ENCODE assay signal across 19 cellular contexts in the genomic region with DNA sequence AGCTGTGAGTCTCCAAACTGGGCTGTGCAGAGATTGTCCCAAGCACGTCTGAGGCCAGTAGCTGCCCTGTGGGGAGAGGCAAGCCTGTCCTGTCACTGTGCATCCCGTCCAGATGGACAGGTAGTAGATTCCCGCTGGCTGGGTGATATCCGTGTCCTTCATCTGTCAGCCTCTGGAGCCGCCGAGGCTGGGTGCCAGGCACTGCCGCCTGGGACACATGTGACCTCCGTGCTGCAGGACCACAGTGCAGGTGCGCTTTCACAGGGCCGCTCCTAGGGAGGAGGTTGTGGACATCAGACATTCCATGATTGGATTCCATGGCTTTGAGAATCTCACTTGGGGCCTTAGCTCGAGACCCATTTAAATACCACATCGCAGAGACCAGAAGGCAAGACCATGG. TPM values are rescaled to one million over a fixed set of nuclear protein-coding genes. Genes with fewer than 3 reads are reported as not detected.
A peak's percentile ranks its signal among the peaks of the same experiment; 100 is the strongest.
DNase-seq lines count a peak whose midpoint lies in the region; ATAC-seq, FAIRE-seq and TF ChIP-seq lines count a peak whose summit lies in the region.
"Had no signal": no experiment of that assay in that cellular context is flagged by ENCODE, and none has a peak within 500 bp of the region (broad histone marks: within the 10 kb centered on the region; RNA-seq: fewer than 3 reads in every experiment).

No MANE protein-coding gene starts in this region.

- H3K4me2 ChIP-seq in BLaER1 (peak overlapping the region; percentile 90), HepG2 (ENCODE audit: low read depth, low read length) (no peak overlapping the region)

- H3K4me3 ChIP-seq in BLaER1 (no peak overlapping the region), HepG2 (replicated peaks in 1 of 3; ENCODE audit: insufficient read depth in 1 of 3, low read depth in 2 of 3, low read length in 3 of 3) (no peak overlapping the region), psoas muscle (no peak overlapping the region)

- H3K79me2 ChIP-seq in HepG2 (ENCODE audit: insufficient read depth, low read length): peaks cover 67% of the 10 kb centered on the region

- CTCF ChIA-PET in HepG2 (lab: Yijun Ruan, JAX; ENCODE audit: low intra/inter-chr PET ratio, low total read pairs): no interaction called here

- no peak for ATAC-seq in HepG2
- no peak for ATAC-seq in psoas muscle
- ATAC-seq in omental fat pad (ENCODE audit: low FRiP score): no peak
- ATAC-seq: PC-3 had no signal

- H3K9me3 ChIP-seq in BLaER1 (no peaks in the 10 kb centered on the region), HepG2 (ENCODE audit: low read length) (no peaks in the 10 kb centered on the region), psoas muscle (no peaks in the 10 kb centered on the region)

- WGBS in HepG2 (ENCODE audit: low lambda C conversion rate): 80% methylated on average over 2 of the region's 12 CpGs
- 84 to 94% (median 87%) methylated on average over 12 of the region's 12 CpGs for WGBS in psoas muscle, 3 donors

- no peak overlapping the region for H3K9ac ChIP-seq in BLaER1
- H3K9ac ChIP-seq in HepG2 (ENCODE audit: insufficient read depth, low read depth, low read length): no peak overlapping the region

- POLR2A ChIA-PET in HepG2 (lab: Yijun Ruan, JAX): no interaction called here

- no peak for TF ChIP-seq RAD21 in HepG2 (CRISPR knock-in tag; IDR thresholded peaks at IDR 0.05)

- intact Hi-C loops in HepG2 (cut with micrococcal nuclease; ENCODE audit: unreplicated experiment): no loop called here
- intact Hi-C loops in psoas muscle (cut with DNase I): loop anchor here in 1 of 2 donors (5.0 kb wide), 1 partner anchor 61 kb away; no protein-coding TSS in a partner anchor

- no peaks in the 10 kb centered on the region for H3K27me3 Mint-ChIP-seq in IgD-negative memory B cell
- H3K27me3 Mint-ChIP-seq: CD4-positive, CD25-positive, alpha-beta regulatory T cell had no signal

- no peak for TF ChIP-seq EP300 in HepG2 (IDR thresholded peaks at IDR 0.05; ENCODE audit: low read depth in 2 of 2, low read length in 2 of 2)
- TF ChIP-seq EP300 in HepG2 (CRISPR knock-in tag; IDR thresholded peaks at IDR 0.05; ENCODE audit: borderline replicate concordance): no peak

- no peaks in the 10 kb centered on the region for H3K9me3 Mint-ChIP-seq in IgD-negative memory B cell
- H3K9me3 Mint-ChIP-seq: CD4-positive, CD25-positive, alpha-beta regulatory T cell had no signal

- H3K36me3 ChIP-seq in BLaER1 (0 out of 2 replicates have a peak, but pooled peaks cover 9% of the 10 kb centered on the region), HepG2 (replicated peaks in 1 of 2; ENCODE audit: control insufficient read depth in 1 of 2, insufficient read depth in 2 of 2, low read length in 2 of 2) (peaks cover 8 to 21% of the 10 kb centered on the region in 2 experiments; a peak in 4 of 5 replicates), psoas muscle (ENCODE audit: insufficient read depth in 1 of 2, low read depth in 1 of 2) (peaks cover 0 to 12% of the 10 kb centered on the region in 2 donors)

- H3K4me1 Mint-ChIP-seq in IgD-negative memory B cell: peaks cover 32 to 45% (median 38%) of the 10 kb centered on the region in 3 donors

- H2AFZ ChIP-seq in HepG2 (ENCODE audit: low read length): no peak overlapping the region

- BruUV-seq in HepG2 (replicated peaks; lab: Mats Ljungman, UMichigan): no TSS peak

- TF ChIP-seq POLR2A in HepG2 (IDR thresholded peaks at IDR 0.05; ENCODE audit: insufficient read depth in 1 of 2, low read depth in 2 of 2, low read length in 2 of 2): no peak

- H3K27ac ChIP-seq in BLaER1 (no peak overlapping the region), VCaP (peak overlapping the region; percentile 5; the same call in 1 of the 2 replicates), HepG2 (ENCODE audit: extremely low read length, insufficient read depth, low read length) (no peak overlapping the region), psoas muscle (no peak overlapping the region)

- H3K4me3 Mint-ChIP-seq in IgD-negative memory B cell: peak overlapping the region in 3 of 4 donors; percentile 39 to 86 (median 52)

- H3K27me3 ChIP-seq in BLaER1 (peaks cover 17% of the 10 kb centered on the region; the same call in 1 of the 2 replicates), HepG2 (ENCODE audit: control insufficient read depth in 1 of 2, insufficient read depth in 2 of 2, low read length in 2 of 2) (no peaks in the 10 kb centered on the region; a peak in 1 of 5 replicates), psoas muscle (ENCODE audit: insufficient read depth in 3 of 3, low read length in 2 of 3) (no peaks in the 10 kb centered on the region)

- FAIRE-seq in HepG2 (lab: Jason Lieb, UNC): no peak

- H4K20me1 ChIP-seq in BLaER1: peaks cover 91% of the 10 kb centered on the region
- peaks cover 27% of the 10 kb centered on the region for H4K20me1 ChIP-seq in HepG2 (ENCODE audit: insufficient read depth, low read length)

- no peak for TF ChIP-seq CTCF in VCaP (conservative IDR thresholded peaks at IDR 0.05)
- TF ChIP-seq CTCF in HepG2 (CRISPR knock-in tag; IDR thresholded peaks at IDR 0.05): no peak
- no peak for TF ChIP-seq CTCF in psoas muscle (IDR thresholded peaks at IDR 0.05)
- TF ChIP-seq CTCF in omental fat pad (IDR thresholded peaks at IDR 0.05): no peak

- in situ Hi-C loops in HepG2 (cut with HindIII; ENCODE audit: extremely low pct_ligation_motif_present, low pct_unique_long_range_greater_than_20kb): no loop called here

- H3K4me1 ChIP-seq in BLaER1 (peaks cover 84% of the 10 kb centered on the region), HepG2 (ENCODE audit: insufficient read depth, low read length) (peaks cover 47% of the 10 kb centered on the region), psoas muscle (peaks cover 43% of the 10 kb centered on the region)

- peak overlapping the region; percentile 39 to 72 (median 39) for H3K27ac Mint-ChIP-seq in IgD-negative memory B cell
- H3K27ac Mint-ChIP-seq: CD4-positive, CD25-positive, alpha-beta regulatory T cell had no signal

- no peaks in the 10 kb centered on the region for H3K36me3 Mint-ChIP-seq in IgD-negative memory B cell

- DNase-seq in HepG2 (ENCODE audit: low spot score): no peak
- no peak for DNase-seq in H4 (ENCODE audit: low spot score)
- no peak for DNase-seq in psoas muscle
- DNase-seq in omental fat pad (ENCODE audit: low spot score): no peak
- DNase-seq: ACHN; AML-193; CD4-positive, CD25-positive, alpha-beta regulatory T cell; HCEC 1CT; IMR-90; MV-4-11; NCI-H1417 treated with DMSO at 0.1 percent for 48 hours; NCI-H2029; NCI-H2171; NCI-H446 treated with DMSO at 0.1 percent for 48 hours; NK-92 treated with Interleukin-12 subunit alpha and Interleukin-12 subunit beta, amount 100 ng/mL, for 24 hours; PC-3 had no signal

RNA-seq across cellular contexts. Expression of a gene that starts 4.7 kb away (rescaled TPM):
- polyA plus RNA-seq in IgD-negative memory B cell: 35.5 TPM
- 114 and 151 TPM in 2 replicates for total RNA-seq in HepG2 (2016; rRNA removed; fragmentation: Illumina TruSeq; extraction: Trizol)
- 28.6 and 35.2 TPM in 2 replicates for total RNA-seq in HepG2 (2016; cell fraction: cytosol; rRNA removed; fragmentation: Illumina TruSeq; extraction: Trizol; ENCODE audit: low read depth)
- total RNA-seq in HepG2 (2016; cell fraction: insoluble cytoplasmic fraction; rRNA removed; fragmentation: Illumina TruSeq; extraction: Trizol): 115 and 149 TPM in 2 replicates
- 62.0 and 68.5 TPM in 2 replicates for total RNA-seq in HepG2 (2016; cell fraction: membrane; rRNA removed; fragmentation: Illumina TruSeq; extraction: Trizol)
- total RNA-seq in HepG2 (2016; cell fraction: nucleus; rRNA removed; fragmentation: Illumina TruSeq; extraction: Trizol): 61.1 and 71.3 TPM in 2 replicates
- 165 and 184 TPM in 2 replicates for polyA plus RNA-seq in HepG2 (2011; rRNA removed)
- 146 and 162 TPM in 2 replicates for polyA plus RNA-seq in HepG2 (2011; cell fraction: cytosol; rRNA removed)
- polyA plus RNA-seq in HepG2 (2011; cell fraction: nucleus; rRNA removed): 215 and 264 TPM in 2 replicates
- 82.4 and 87.9 TPM in 2 replicates for polyA plus RNA-seq in HepG2 (2012)
- 45.4 and 55.7 TPM in 2 replicates for polyA plus RNA-seq in HepG2 (2016; cell fraction: cytosol; fragmentation: Illumina TruSeq; extraction: Trizol; ENCODE audit: low read depth)
- polyA plus RNA-seq in HepG2 (2016; cell fraction: insoluble cytoplasmic fraction; fragmentation: Illumina TruSeq; extraction: Trizol; ENCODE audit: low read depth): 135 and 141 TPM in 2 replicates
- 56.2 and 56.5 TPM in 2 replicates for polyA plus RNA-seq in HepG2 (2016; cell fraction: membrane; fragmentation: Illumina TruSeq; extraction: Trizol; ENCODE audit: low read depth)
- 113 and 114 TPM in 2 replicates for polyA plus RNA-seq in HepG2 (2016; cell fraction: nucleus; fragmentation: Illumina TruSeq; extraction: Trizol; ENCODE audit: insufficient read depth, low read depth)
- 159 and 241 TPM in 2 replicates for polyA minus RNA-seq in HepG2 (2011; rRNA and poly(A)+ RNA removed; ENCODE audit: low replicate concordance)
- 48.1 and 61.1 TPM in 2 replicates for polyA minus RNA-seq in HepG2 (2011; cell fraction: cytosol; rRNA and poly(A)+ RNA removed)
- polyA minus RNA-seq in HepG2 (2011; cell fraction: nucleus; rRNA and poly(A)+ RNA removed): 60.5 and 61.0 TPM in 2 replicates
- 99.6 and 107 TPM in 2 replicates for total RNA-seq in H4 (2014; rRNA removed; shearing (Covaris generic))
- 10 to 100 TPM; 28.8 to 43.2 (median 38.5) TPM for total RNA-seq in psoas muscle
- polyA plus RNA-seq in psoas muscle: 10 to 100 TPM; 17.2 to 96.5 (median 20.2) TPM
- 100 to 1,000 TPM in 2 of 4 donors, 10 to 100 TPM in 2; 58.8 to 111 (median 93.5) TPM for total RNA-seq in omental fat pad

RNA-seq across cellular contexts. Expression of a gene that starts 52.5 kb away (rescaled TPM):
- polyA plus RNA-seq in IgD-negative memory B cell (66.2 TPM), HepG2 (2011; rRNA removed) (94.1 and 110 TPM in 2 replicates), psoas muscle (10 to 100 TPM; 16.7 to 35.2 (median 25.2) TPM)
- total RNA-seq in HepG2 (2016; rRNA removed; fragmentation: Illumina TruSeq; extraction: Trizol) (11.7 and 15.8 TPM in 2 replicates), psoas muscle (10 to 100 TPM; 16.0 to 24.8 (median 20.7) TPM), omental fat pad (10 to 100 TPM in 3 of 4 donors, 1 to 10 TPM in 1; 8.0 to 27.9 (median 17.7) TPM)
- total RNA-seq in HepG2 (2016; cell fraction: cytosol; rRNA removed; fragmentation: Illumina TruSeq; extraction: Trizol; ENCODE audit: low read depth): 8.0 and 9.1 TPM in 2 replicates
- 11.9 and 14.9 TPM in 2 replicates for total RNA-seq in HepG2 (2016; cell fraction: insoluble cytoplasmic fraction; rRNA removed; fragmentation: Illumina TruSeq; extraction: Trizol)
- 9.8 and 11.8 TPM in 2 replicates for total RNA-seq in HepG2 (2016; cell fraction: membrane; rRNA removed; fragmentation: Illumina TruSeq; extraction: Trizol)
- 6.6 and 7.1 TPM in 2 replicates for total RNA-seq in HepG2 (2016; cell fraction: nucleus; rRNA removed; fragmentation: Illumina TruSeq; extraction: Trizol)
- polyA plus RNA-seq in HepG2 (2011; cell fraction: cytosol; rRNA removed): 129 and 137 TPM in 2 replicates
- 53.4 and 59.2 TPM in 2 replicates for polyA plus RNA-seq in HepG2 (2011; cell fraction: nucleus; rRNA removed)
- 58.7 and 69.9 TPM in 2 replicates for polyA plus RNA-seq in HepG2 (2012)
- 34.3 and 43.0 TPM in 2 replicates for polyA plus RNA-seq in HepG2 (2016; cell fraction: cytosol; fragmentation: Illumina TruSeq; extraction: Trizol; ENCODE audit: low read depth)
- polyA plus RNA-seq in HepG2 (2016; cell fraction: insoluble cytoplasmic fraction; fragmentation: Illumina TruSeq; extraction: Trizol; ENCODE audit: low read depth): 53.0 and 57.2 TPM in 2 replicates
- polyA plus RNA-seq in HepG2 (2016; cell fraction: membrane; fragmentation: Illumina TruSeq; extraction: Trizol; ENCODE audit: low read depth): 32.8 and 40.2 TPM in 2 replicates
- 34.9 and 36.2 TPM in 2 replicates for polyA plus RNA-seq in HepG2 (2016; cell fraction: nucleus; fragmentation: Illumina TruSeq; extraction: Trizol; ENCODE audit: insufficient read depth, low read depth)
- 37.2 and 51.7 TPM in 2 replicates for polyA minus RNA-seq in HepG2 (2011; rRNA and poly(A)+ RNA removed; ENCODE audit: low replicate concordance)
- 24.0 and 25.6 TPM in 2 replicates for polyA minus RNA-seq in HepG2 (2011; cell fraction: cytosol; rRNA and poly(A)+ RNA removed)
- polyA minus RNA-seq in HepG2 (2011; cell fraction: nucleus; rRNA and poly(A)+ RNA removed): 9.0 and 15.4 TPM in 2 replicates
- 20.0 and 33.8 TPM in 2 replicates for total RNA-seq in H4 (2014; rRNA removed; shearing (Covaris generic))
